ENCODE assay signal across 8 cellular contexts in the genomic region with DNA sequence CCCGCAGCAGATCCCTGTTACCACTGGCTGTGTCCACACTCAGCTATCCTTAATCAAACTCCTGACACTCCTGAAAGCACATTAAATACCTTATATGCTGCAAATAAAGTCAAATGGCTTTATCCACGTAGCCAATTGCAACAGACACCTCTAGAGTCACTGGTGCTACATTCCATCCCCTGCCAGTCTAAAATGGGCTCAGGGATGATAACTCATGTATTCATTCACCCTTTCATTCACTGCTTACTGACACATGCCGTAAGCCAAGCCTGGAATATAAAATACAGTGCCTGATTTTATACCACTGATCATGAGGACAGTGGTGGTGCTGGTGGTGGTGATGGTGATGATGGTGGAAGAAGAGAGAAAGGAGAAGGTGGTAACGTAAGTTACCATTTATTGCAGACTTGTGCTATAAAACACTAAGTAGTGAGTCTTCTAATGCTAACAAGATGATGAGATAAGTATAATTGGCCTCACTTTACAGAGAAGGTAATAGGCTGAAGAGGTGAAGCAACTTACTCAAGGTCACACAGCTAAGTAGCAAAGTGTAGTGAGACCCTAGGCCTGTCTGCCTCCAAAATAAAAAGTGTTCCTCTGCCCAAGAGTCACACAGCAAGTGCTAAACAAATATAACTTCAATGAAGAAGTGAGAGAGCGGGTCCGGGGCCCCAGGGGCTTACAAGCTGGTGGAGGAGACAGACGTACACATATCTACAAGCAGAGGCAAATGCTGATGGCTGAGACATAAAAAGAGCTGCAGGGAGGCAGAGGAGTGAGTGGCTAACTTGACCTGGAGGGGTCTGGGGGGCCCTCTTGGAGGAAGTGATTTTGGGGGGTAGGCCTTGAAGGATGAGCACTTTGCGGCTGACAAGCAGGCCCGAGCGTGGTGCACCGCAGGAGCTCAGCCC. TPM values are rescaled to one million over a fixed set of nuclear protein-coding genes. Genes with fewer than 3 reads are reported as not detected.
DNase-seq lines count a peak whose midpoint lies in the region; FAIRE-seq and TF ChIP-seq lines count a peak whose summit lies in the region.

No MANE protein-coding gene starts in this region.

- no peak overlapping the region for H3K27ac ChIP-seq in OCI-LY7 (ENCODE audit: low read depth, low read length, poor library complexity, severe bottlenecking)
- H3K27ac ChIP-seq in prostate gland: no peak overlapping the region

- DNase-seq in GM06990 (ENCODE audit: extremely low read depth, insufficient read length) (no peak), OCI-LY7 (ENCODE audit: low spot score) (peak; percentile 47), epithelial cell of proximal tubule (ENCODE audit: low read depth) (no peak), prostate gland (ENCODE audit: low spot score) (no peak), NCI-H1417 treated with DMSO at 0.1 percent for 48 hours (lab: John Stamatoyannopoulos, UW) (no peak), D721Med (ENCODE audit: insufficient read length, low spot score) (no peak), NCI-H1694 treated with DMSO at 0.1 percent for 48 hours (lab: John Stamatoyannopoulos, UW) (no peak)
- DNase-seq in activated CD4-positive, alpha-beta T cell treated with anti-CD3 and anti-CD28 coated beads for 4 hours: no peak

- H3K9me2 ChIP-seq in OCI-LY7 (ENCODE audit: insufficient read depth, low read length): no peaks in the 10 kb centered on the region

- H3K27me3 ChIP-seq in GM06990 (replicated peaks; ENCODE audit: control insufficient read depth, insufficient read depth, low read length): no peaks in the 10 kb centered on the region
- no peaks in the 10 kb centered on the region for H3K27me3 ChIP-seq in prostate gland (replicated peaks; ENCODE audit: insufficient read depth)

- CTCF ChIA-PET in OCI-LY7 (lab: Charles Lee; ENCODE audit: unreplicated experiment): no interaction called here

- no peak for TF ChIP-seq POLR2A in prostate gland (IDR thresholded peaks at IDR 0.05)

- intact Hi-C loops in OCI-LY7 (cut with micrococcal nuclease; ENCODE audit: unreplicated experiment) (no loop called here), prostate gland (cut with DNase I) (loop anchor here (10.0 kb wide), 1 partner anchor 723 kb away; no protein-coding TSS in a partner anchor)

- POLR2A ChIA-PET in OCI-LY7 (lab: Charles Lee): interaction anchor here (0.6 to 1.1 kb wide), 3 partner anchors 14 to 395 kb away, joined by 3 to 4 read pairs (median 3); no protein-coding TSS in a partner anchor

- no peak for FAIRE-seq in D721Med (lab: Jason Lieb, UNC)

- H4K20me1 ChIP-seq in OCI-LY7 (ENCODE audit: insufficient read depth, low read length): no peaks in the 10 kb centered on the region

- H3K4me3 ChIP-seq in GM06990 (replicated peaks; ENCODE audit: low read depth, low read length): peak overlapping the region; percentile 86
- peak overlapping the region; percentile 87 for H3K4me3 ChIP-seq in OCI-LY7 (ENCODE audit: low read depth, low read length, poor library complexity, severe bottlenecking)
- peak overlapping the region; percentile 88 for H3K4me3 ChIP-seq in epithelial cell of proximal tubule (ENCODE audit: low read depth, low read length)
- peak overlapping the region; percentile 83 to 90 for H3K4me3 ChIP-seq in prostate gland

- no peaks in the 10 kb centered on the region for H3K79me2 ChIP-seq in OCI-LY7 (ENCODE audit: insufficient read depth, low read depth, low read length)

- no peak for TF ChIP-seq CTCF in GM06990 (IDR thresholded peaks at IDR 0.05; ENCODE audit: insufficient read depth, low read length, poor library complexity, severe bottlenecking)
- no peak for TF ChIP-seq CTCF in OCI-LY7 (conservative IDR thresholded peaks at IDR 0.05; ENCODE audit: low read length)
- TF ChIP-seq CTCF in epithelial cell of proximal tubule (conservative IDR thresholded peaks at IDR 0.05; ENCODE audit: low read depth, low read length): no peak
- no peak for TF ChIP-seq CTCF in prostate gland (IDR thresholded peaks at IDR 0.05)
- TF ChIP-seq CTCF in D721Med (IDR thresholded peaks at IDR 0.05; ENCODE audit: insufficient read depth, missing control alignments): no peak

- H2AFZ ChIP-seq in OCI-LY7 (ENCODE audit: low read length): peak overlapping the region; percentile 78; the same call in 1 of the 2 replicates

- H3K36me3 ChIP-seq in GM06990 (ENCODE audit: control insufficient read depth, insufficient read depth, low read length): peaks cover 2% of the 10 kb centered on the region; the same call in 1 of the 2 replicates
- H3K36me3 ChIP-seq in OCI-LY7 (ENCODE audit: insufficient read depth, low read length): no peaks in the 10 kb centered on the region; the same call in 1 of the 2 replicates
- H3K36me3 ChIP-seq in prostate gland: no peaks in the 10 kb centered on the region

- peaks cover 14% of the 10 kb centered on the region for H3K4me1 ChIP-seq in OCI-LY7 (ENCODE audit: insufficient read depth, low read length, poor library complexity, severe bottlenecking)
- peaks cover 4% of the 10 kb centered on the region for H3K4me1 ChIP-seq in prostate gland (replicated peaks)

- no TSS peak for BruUV-seq in OCI-LY7 (replicated peaks; lab: Mats Ljungman, UMichigan)

- H3K4me2 ChIP-seq in OCI-LY7 (ENCODE audit: low read length): peak overlapping the region; percentile 89

- 37% methylated on average over 11 of the region's 11 CpGs for WGBS in prostate gland

- H3K9me3 ChIP-seq in OCI-LY7 (ENCODE audit: low read length) (no peaks in the 10 kb centered on the region), prostate gland (no peaks in the 10 kb centered on the region)

RNA-seq across cellular contexts. Expression of a gene that starts 1.2 kb away (rescaled TPM):
- total RNA-seq in OCI-LY7 (2014; rRNA removed; shearing (Covaris generic)): 3.3 and 3.6 TPM in 2 replicates
- total RNA-seq in OCI-LY7 (2022): 5.2 and 6.9 TPM in 2 replicates
- 0.75 and 1.7 TPM in 2 replicates for total RNA-seq in epithelial cell of proximal tubule
- total RNA-seq in prostate gland: 10 to 100 TPM; 11.7 to 11.9 TPM
